ENCODE assay signal across 8 cellular contexts in the genomic region with DNA sequence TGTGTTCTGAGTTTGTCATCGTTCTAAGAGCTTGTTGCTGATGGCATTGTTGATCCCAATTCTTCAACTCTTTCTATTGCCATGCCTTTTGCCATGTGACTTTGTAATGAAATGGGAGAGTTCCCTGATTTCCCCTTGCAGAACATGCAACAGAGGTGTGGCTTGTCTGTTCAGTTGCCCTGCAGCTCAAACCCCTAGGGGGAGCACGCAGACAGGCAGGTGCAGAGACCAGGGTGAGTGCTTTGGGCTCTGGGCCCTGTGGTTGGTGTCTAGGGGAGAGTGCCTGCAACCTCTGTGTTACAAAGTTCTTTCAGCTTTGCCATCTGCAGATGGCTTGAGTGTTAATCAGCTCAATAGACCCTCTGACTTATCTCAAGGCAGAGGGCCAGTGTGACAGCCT.
DNase-seq lines count a peak whose midpoint lies in the region; ATAC-seq and TF ChIP-seq lines count a peak whose summit lies in the region.

No MANE protein-coding gene starts in this region.

- CTCF ChIA-PET in activated naive CD4-positive, alpha-beta T cell treated with anti-CD3 and anti-CD28 coated beads, Interleukin-2, amount 10 ng/mL, durations not matched to agents 7 days and 5 days (lab: Charles Lee), result interaction anchor here (0.8 to 1.5 kb wide), 2 partner anchors 28 to 379 kb away, joined by 3 read pairs; no protein-coding TSS in a partner anchor

- H3K36me3 ChIP-seq in smooth muscle cell (ENCODE audit: low read depth), result no peaks in the 10 kb centered on the region

- H3K9me3 ChIP-seq in smooth muscle cell (replicated peaks; ENCODE audit: low read depth), result peaks cover 3% of the 10 kb centered on the region

- peak; percentile 44 for TF ChIP-seq CTCF in LNCaP clone FGC (IDR thresholded peaks at IDR 0.05; ENCODE audit: control insufficient read depth, extremely low read depth, insufficient read depth)
- no peak for TF ChIP-seq CTCF in smooth muscle cell (IDR thresholded peaks at IDR 0.05; ENCODE audit: borderline replicate concordance, insufficient read depth, poor library complexity, severe bottlenecking)

- H3K27me3 ChIP-seq in smooth muscle cell (ENCODE audit: low read depth), result no peaks in the 10 kb centered on the region

- no peak overlapping the region for H3K4me2 ChIP-seq in smooth muscle cell

- H3K27ac Mint-ChIP-seq in activated naive CD4-positive, alpha-beta T cell treated with anti-CD3 and anti-CD28 coated beads, Interleukin-2, amount 10 ng/mL, durations not matched to agents 7 days and 5 days, result no peak overlapping the region
- H3K27ac Mint-ChIP-seq in stimulated activated memory B cell treated with anti-CD40 and anti-IgM and Interleukin-4, amounts not matched to agents 10 μg/mL and 1 μg/mL and 100 μg/mL, for 72 hours, result no peak overlapping the region

- no peaks in the 10 kb centered on the region for H3K27me3 Mint-ChIP-seq in activated naive CD4-positive, alpha-beta T cell treated with anti-CD3 and anti-CD28 coated beads, Interleukin-2, amount 10 ng/mL, durations not matched to agents 7 days and 5 days
- no peaks in the 10 kb centered on the region for H3K27me3 Mint-ChIP-seq in stimulated activated memory B cell treated with anti-CD40 and anti-IgM and Interleukin-4, amounts not matched to agents 10 μg/mL and 1 μg/mL and 100 μg/mL, for 72 hours

- no peaks in the 10 kb centered on the region for H3K4me1 ChIP-seq in smooth muscle cell (ENCODE audit: low read depth)

- H3K36me3 Mint-ChIP-seq in activated naive CD4-positive, alpha-beta T cell treated with anti-CD3 and anti-CD28 coated beads, Interleukin-2, amount 10 ng/mL, durations not matched to agents 7 days and 5 days, result no peaks in the 10 kb centered on the region
- H3K36me3 Mint-ChIP-seq in stimulated activated memory B cell treated with anti-CD40 and anti-IgM and Interleukin-4, amounts not matched to agents 10 μg/mL and 1 μg/mL and 100 μg/mL, for 72 hours, result no peaks in the 10 kb centered on the region

- ATAC-seq in stimulated activated memory B cell treated with anti-CD40 and anti-IgM and Interleukin-4, amounts not matched to agents 10 μg/mL and 1 μg/mL and 100 μg/mL, for 72 hours, result peak; percentile 64
- no peak for ATAC-seq in GM19397 (IDR thresholded peaks at IDR 0.05; ENCODE audit: unreplicated experiment)

- peak; percentile 8 for DNase-seq in activated T-cell treated with anti-CD3 and anti-CD28 coated beads for 24 hours (ENCODE audit: low read depth)
- no peak for DNase-seq in activated T-cell treated with anti-CD3 and anti-CD28 coated beads for 4 hours
- no peak for DNase-seq in LNCaP clone FGC (ENCODE audit: low read depth)
- peak; percentile 21 for DNase-seq in activated naive CD4-positive, alpha-beta T cell treated with anti-CD3 and anti-CD28 coated beads, Interleukin-2, amount 10 ng/mL, durations not matched to agents 7 days and 5 days
- DNase-seq in NCI-H446 (lab: John Stamatoyannopoulos, UW), result no peak
- DNase-seq in smooth muscle cell (lab: John Stamatoyannopoulos, UW; ENCODE audit: unreplicated experiment), result no peak

- H3K79me2 ChIP-seq in smooth muscle cell (ENCODE audit: low read depth), result no peaks in the 10 kb centered on the region

- H3K4me3 Mint-ChIP-seq in activated naive CD4-positive, alpha-beta T cell treated with anti-CD3 and anti-CD28 coated beads, Interleukin-2, amount 10 ng/mL, durations not matched to agents 7 days and 5 days, result no peak overlapping the region
- H3K4me3 Mint-ChIP-seq in stimulated activated memory B cell treated with anti-CD40 and anti-IgM and Interleukin-4, amounts not matched to agents 10 μg/mL and 1 μg/mL and 100 μg/mL, for 72 hours, result no peak overlapping the region

- no peaks in the 10 kb centered on the region for H4K20me1 ChIP-seq in smooth muscle cell (ENCODE audit: low read depth)

- 35% methylated on average over 2 of the region's 2 CpGs for WGBS in smooth muscle cell (ENCODE audit: low lambda C conversion rate)

- no peak overlapping the region for H3K27ac ChIP-seq in smooth muscle cell (ENCODE audit: low read depth)

- no peaks in the 10 kb centered on the region for H3F3A ChIP-seq in smooth muscle cell (ENCODE audit: low read depth)

- H3K9me3 Mint-ChIP-seq in activated naive CD4-positive, alpha-beta T cell treated with anti-CD3 and anti-CD28 coated beads, Interleukin-2, amount 10 ng/mL, durations not matched to agents 7 days and 5 days, result no peaks in the 10 kb centered on the region
- H3K9me3 Mint-ChIP-seq in stimulated activated memory B cell treated with anti-CD40 and anti-IgM and Interleukin-4, amounts not matched to agents 10 μg/mL and 1 μg/mL and 100 μg/mL, for 72 hours, result no peaks in the 10 kb centered on the region

- no peaks in the 10 kb centered on the region for H3K4me1 Mint-ChIP-seq in activated naive CD4-positive, alpha-beta T cell treated with anti-CD3 and anti-CD28 coated beads, Interleukin-2, amount 10 ng/mL, durations not matched to agents 7 days and 5 days
- H3K4me1 Mint-ChIP-seq in stimulated activated memory B cell treated with anti-CD40 and anti-IgM and Interleukin-4, amounts not matched to agents 10 μg/mL and 1 μg/mL and 100 μg/mL, for 72 hours, result peaks cover 23% of the 10 kb centered on the region

- H3K4me3 ChIP-seq in LNCaP clone FGC (ENCODE audit: low read depth, low read length), result no peak overlapping the region
- no peak overlapping the region for H3K4me3 ChIP-seq in smooth muscle cell

- H2AFZ ChIP-seq in smooth muscle cell (ENCODE audit: low read depth), result no peak overlapping the region

- no peak overlapping the region for H3K9ac ChIP-seq in smooth muscle cell (ENCODE audit: low read depth)

Comparison
In these comparisons a context has a peak if more than half of its experiments do, and no peak if none do; other contexts are left out.
1. DNase-seq: peak in activated T-cell treated with anti-CD3 and anti-CD28 coated beads for 24 hours (single experiment) and activated naive CD4-positive, alpha-beta T cell treated with anti-CD3 and anti-CD28 coated beads, Interleukin-2, amount 10 ng/mL, durations not matched to agents 7 days and 5 days (single experiment); none in activated T-cell treated with anti-CD3 and anti-CD28 coated beads for 4 hours (single experiment), LNCaP clone FGC (single experiment), NCI-H446 (0 of 2) and smooth muscle cell (single experiment).